In the genomic region with DNA sequence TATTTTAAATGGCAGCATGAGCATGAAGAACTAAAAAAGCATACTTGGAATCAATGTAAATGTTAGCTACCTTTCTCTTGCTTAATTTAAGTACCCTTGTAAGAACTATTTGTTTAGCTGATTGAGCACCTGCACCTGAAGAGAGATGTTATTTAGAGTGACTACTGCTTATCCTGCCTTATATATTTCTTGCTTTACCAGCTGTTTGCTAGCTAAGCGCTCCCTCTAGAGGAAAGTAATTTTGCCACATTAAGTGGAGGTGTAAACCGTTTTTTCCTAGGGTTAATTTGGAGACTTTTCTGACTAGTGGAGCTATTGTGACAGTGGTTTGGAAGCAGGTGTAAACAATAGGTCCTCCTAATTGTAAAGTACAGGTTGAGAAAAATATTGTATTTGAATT, we compare ENCODE assay signal across 28 cellular contexts. TPM values are rescaled to one million over a fixed set of nuclear protein-coding genes. Genes with fewer than 3 reads are reported as not detected.
"Had no signal": no experiment of that assay in that cellular context is flagged by ENCODE, and none has a peak within 500 bp of the region (broad histone marks: within the 10 kb centered on the region; RNA-seq: fewer than 3 reads in every experiment).

No MANE protein-coding gene starts in this region.

- DNase-seq: activated B cell treated with CpG ODN at 0.5 μM for 24 hours; activated CD4-positive, alpha-beta memory T cell treated with anti-CD3 and anti-CD28 coated beads for 36 hours; activated CD4-positive, alpha-beta T cell treated with anti-CD3 and anti-CD28 coated beads for 4 hours; activated CD8-positive, alpha-beta memory T cell treated with anti-CD3 and anti-CD28 coated beads, Interleukin-2, amount 10 ng/mL, durations not matched to agents 7 days and 5 days; activated naive CD4-positive, alpha-beta T cell; activated naive CD8-positive, alpha-beta T cell treated with anti-CD3 and anti-CD28 coated beads for 36 hours; amniotic stem cell; caudate nucleus; colonic mucosa; erythroblast; heart left ventricle; left ventricle myocardium inferior; mucosa of descending colon; naive thymus-derived CD4-positive, alpha-beta T cell; psoas muscle; right cardiac atrium; small intestine; stimulated activated CD4-positive, alpha-beta T cell treated with anti-CD3 and anti-CD28 coated beads, Interleukin-15, amount 100 ng/mL, for 24 hours; stimulated activated CD4-positive, alpha-beta T cell treated with anti-CD3 and anti-CD28 coated beads, Interleukin-2, amount 100 ng/mL, for 48 hours; stomach had no signal

- H3K27ac ChIP-seq: colonic mucosa, gastroesophageal sphincter, heart left ventricle, left ventricle myocardium inferior, neural progenitor cell, psoas muscle, stomach, vagina had no signal

- H3K4me3 ChIP-seq: colonic mucosa, gastroesophageal sphincter, heart left ventricle, left ventricle myocardium inferior, mucosa of descending colon, neural progenitor cell, psoas muscle, stomach, vagina had no signal

- H3K4me1 ChIP-seq: colonic mucosa, gastroesophageal sphincter, heart left ventricle, left ventricle myocardium inferior, neural progenitor cell, psoas muscle, stomach, vagina had no signal

- H3K9me3 ChIP-seq: colonic mucosa, psoas muscle, vagina had no signal

- H3K4me2 ChIP-seq: neural progenitor cell had no signal

- H3K27me3 ChIP-seq: colonic mucosa, gastroesophageal sphincter, heart left ventricle, neural progenitor cell, stomach, vagina had no signal

- H2AFZ ChIP-seq: neural progenitor cell had no signal

- H3K9ac ChIP-seq: neural progenitor cell had no signal

- FAIRE-seq: endometrium, small intestine had no signal

- ATAC-seq: activated CD8-positive, alpha-beta memory T cell treated with anti-CD3 and anti-CD28 coated beads, Interleukin-2, amount 10 ng/mL, durations not matched to agents 7 days and 5 days; activated T-helper 17 cell treated with anti-CD3 and anti-CD28 coated beads, Interleukin-2, amount 50 U/mL, for 72 hours; gastroesophageal sphincter; heart left ventricle; mucosa of descending colon; naive thymus-derived CD4-positive, alpha-beta T cell; psoas muscle; right cardiac atrium had no signal

- H3K36me3 ChIP-seq: colonic mucosa, gastroesophageal sphincter, heart left ventricle, left ventricle myocardium inferior, neural progenitor cell, stomach, vagina had no signal

RNA-seq across cellular contexts. Expression of gene PSG2, which starts 19.4 kb away (rescaled TPM):
- total RNA-seq: activated B cell treated with CpG ODN at 0.5 μM for 24 hours; activated CD4-positive, alpha-beta memory T cell treated with anti-CD3 and anti-CD28 coated beads for 36 hours; activated CD8-positive, alpha-beta memory T cell treated with anti-CD3 and anti-CD28 coated beads, Interleukin-2, amount 10 ng/mL, durations not matched to agents 7 days and 5 days; activated naive CD8-positive, alpha-beta T cell treated with anti-CD3 and anti-CD28 coated beads for 36 hours; colonic mucosa; gastroesophageal sphincter; heart left ventricle; kidney epithelial cell; left ventricle myocardium inferior; mucosa of descending colon; osteocyte; psoas muscle; right cardiac atrium; stomach; temporal lobe; vagina had no signal
- polyA plus RNA-seq: heart left ventricle; naive thymus-derived CD4-positive, alpha-beta T cell; psoas muscle; right cardiac atrium; stomach had no signal
